Comparison of ENCODE assay signal across 12 cellular contexts in genomic region chr5:95643152-95643551, GRCh38. TPM values are rescaled to one million over a fixed set of nuclear protein-coding genes. Genes with fewer than 3 reads are reported as not detected.
DNase-seq lines count a peak whose midpoint lies in the region; ATAC-seq and TF ChIP-seq lines count a peak whose summit lies in the region.
"Had no signal": no experiment of that assay in that cellular context is flagged by ENCODE, and none has a peak within 500 bp of the region (broad histone marks: within the 10 kb centered on the region; RNA-seq: fewer than 3 reads in every experiment).

No MANE protein-coding gene starts in this region.

- H3K4me3 ChIP-seq in prostate gland, result no peak overlapping the region

- no peak for ATAC-seq in HG02970 (IDR thresholded peaks at IDR 0.05; ENCODE audit: low FRiP score, unreplicated experiment)

- peak overlapping the region; percentile 86 for H3K27ac ChIP-seq in 22Rv1
- H3K27ac ChIP-seq in C4-2B, result peak overlapping the region; percentile 5; the same call in 1 of the 2 replicates
- peak overlapping the region; percentile 69 for H3K27ac ChIP-seq in VCaP
- H3K27ac ChIP-seq in prostate gland, result peak overlapping the region; percentile 96 to 98
- H3K27ac ChIP-seq: HL-60 had no signal

- no peak for DNase-seq in prostate gland (ENCODE audit: low spot score)
- no peak for DNase-seq in stimulated activated CD4-positive, alpha-beta T cell treated with anti-CD3 and anti-CD28 coated beads, Interleukin-1b, Interleukin-23, amount 100 ng/mL, for 48 hours
- DNase-seq in DMS53 (lab: John Stamatoyannopoulos, UW), result no peak
- DNase-seq: HCEC 1CT, HFFc6 had no signal

- H3K9me3 ChIP-seq in prostate gland, result no peaks in the 10 kb centered on the region

- H3K4me1 ChIP-seq in prostate gland (replicated peaks), result peaks cover 6% of the 10 kb centered on the region

- intact Hi-C loops in prostate gland (cut with DNase I), result loop anchor here (5.0 kb wide), 2 partner anchors 139 to 214 kb away; no protein-coding TSS in a partner anchor

- TF ChIP-seq CTCF in 22Rv1 (IDR thresholded peaks at IDR 0.05), result no peak
- TF ChIP-seq CTCF in C4-2B (conservative IDR thresholded peaks at IDR 0.05), result no peak
- no peak for TF ChIP-seq CTCF in VCaP (conservative IDR thresholded peaks at IDR 0.05)
- TF ChIP-seq CTCF in prostate gland (IDR thresholded peaks at IDR 0.05), result no peak

- H3K36me3 ChIP-seq in prostate gland, result no peaks in the 10 kb centered on the region

- no peak for TF ChIP-seq POLR2A in prostate gland (IDR thresholded peaks at IDR 0.05)

- H3K27me3 ChIP-seq in prostate gland (replicated peaks; ENCODE audit: insufficient read depth), result no peaks in the 10 kb centered on the region

- WGBS in prostate gland, result 60% methylated on average over 7 of the region's 7 CpGs

RNA-seq across cellular contexts. Expression of gene RFESD, which starts 3.4 kb away (rescaled TPM):
- 10 to 100 TPM in 1 of 2 donors, 1 to 10 TPM in 1; 4.0 to 14.8 TPM for total RNA-seq in prostate gland

RNA-seq across cellular contexts. Expression of gene GPR150, which starts 23.3 kb away (rescaled TPM):
- total RNA-seq in prostate gland, result 1 to 10 TPM in 1 of 2 donors, under 1 TPM in 1; 0.51 to 3.0 TPM
- total RNA-seq: H4 had no signal

RNA-seq across cellular contexts. Expression of gene SPATA9, which starts 39.6 kb away (rescaled TPM):
- 1 to 10 TPM in 1 of 2 donors, not detected in 1; 2.3 TPM for total RNA-seq in prostate gland
- total RNA-seq: A673 had no signal

Comparison
In these comparisons a context has a peak if more than half of its experiments do, and no peak if none do; other contexts are left out.
1. H3K27ac ChIP-seq: peak in every context shown above with its lines; median percentile 97 in prostate gland; 86 in 22Rv1; 69 in VCaP; 5 in C4-2B.